ENCODE assay signal across 9 cellular contexts in the genomic region with DNA sequence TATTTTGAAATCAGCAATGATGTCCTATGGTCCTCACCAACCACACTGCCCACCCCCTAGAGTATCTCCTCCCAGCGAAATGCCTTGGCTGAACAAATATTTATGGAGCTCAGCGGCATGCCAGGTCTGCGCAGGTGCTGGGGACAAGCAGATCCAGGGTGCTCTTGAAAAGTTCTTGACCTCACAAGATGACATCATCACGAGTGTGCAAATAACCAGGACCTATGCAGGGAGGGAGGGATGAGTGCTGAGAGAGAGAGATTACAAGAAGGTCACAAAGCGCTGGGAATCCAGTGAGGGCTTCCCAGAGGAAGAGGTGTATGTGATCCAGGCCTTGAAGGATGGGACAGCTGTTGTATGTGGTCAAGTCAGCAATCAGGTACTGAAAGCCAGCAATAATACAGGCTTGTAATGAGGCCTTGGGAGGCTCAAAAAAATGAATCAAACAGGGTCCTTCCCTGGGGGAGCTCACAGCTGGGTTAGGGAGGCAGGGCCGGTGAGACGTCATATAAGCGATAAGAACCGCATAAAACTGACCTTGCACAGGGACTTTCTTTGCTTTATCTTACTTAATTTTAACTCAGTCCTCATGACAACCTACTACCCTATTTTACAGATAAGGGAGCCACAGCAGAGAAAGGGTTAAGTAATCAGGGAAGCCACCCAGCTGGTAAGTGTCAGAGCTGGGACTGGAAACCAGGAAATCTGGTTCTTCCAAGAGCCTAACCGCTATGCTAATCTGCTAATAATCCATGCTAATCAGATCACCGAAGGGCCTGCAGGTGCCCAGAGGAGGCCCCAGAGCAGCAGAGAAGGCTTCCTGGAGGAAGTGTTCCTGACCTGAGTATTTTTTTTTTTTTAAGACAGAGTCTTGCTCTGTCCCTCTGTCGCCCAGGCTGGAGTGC. TPM values are rescaled to one million over a fixed set of nuclear protein-coding genes. Genes with fewer than 3 reads are reported as not detected.
A peak's percentile ranks its signal among the peaks of the same experiment; 100 is the strongest.
DNase-seq lines count a peak whose midpoint lies in the region; ATAC-seq and TF ChIP-seq lines count a peak whose summit lies in the region.
"Had no signal": no experiment of that assay in that cellular context is flagged by ENCODE, and none has a peak within 500 bp of the region (broad histone marks: within the 10 kb centered on the region; RNA-seq: fewer than 3 reads in every experiment).

No MANE protein-coding gene starts in this region.

- no peak for ATAC-seq in activated CD8-positive, alpha-beta T cell treated with anti-CD3 and anti-CD28 coated beads, Interleukin-2, amount 10 ng/mL, durations not matched to agents 7 days and 5 days
- peak; percentile 13 for ATAC-seq in lung (ENCODE audit: insufficient read depth, low FRiP score)
- ATAC-seq in HG03045 (IDR thresholded peaks at IDR 0.05; ENCODE audit: unreplicated experiment), result no peak

- TF ChIP-seq CTCF in CD14-positive monocyte (IDR thresholded peaks at IDR 0.05) (no peak), lung (IDR thresholded peaks at IDR 0.05; ENCODE audit: control extremely low read depth, extremely low read depth) (no peak)

- POLR2A ChIA-PET in activated CD8-positive, alpha-beta T cell treated with anti-CD3 and anti-CD28 coated beads, Interleukin-2, amount 10 ng/mL, durations not matched to agents 7 days and 5 days (lab: Charles Lee), result interaction anchor here (1.1 kb wide), 1 partner anchor 9 kb away, joined by 4 read pairs; no protein-coding TSS in a partner anchor

- no peaks in the 10 kb centered on the region for H3K27me3 ChIP-seq in lung (ENCODE audit: control insufficient read depth, insufficient read depth)
- H3K27me3 ChIP-seq: SJSA1 had no signal

- no peak overlapping the region for H3K4me3 ChIP-seq in lung
- H3K4me3 ChIP-seq: SJSA1 had no signal

- H3K27ac Mint-ChIP-seq in CD14-positive monocyte, result peak overlapping the region; percentile 87 to 97 (median 91)
- peak overlapping the region; percentile 73 for H3K27ac Mint-ChIP-seq in activated CD8-positive, alpha-beta T cell treated with anti-CD3 and anti-CD28 coated beads, Interleukin-2, amount 10 ng/mL, durations not matched to agents 7 days and 5 days
- H3K27ac Mint-ChIP-seq in activated naive CD4-positive, alpha-beta T cell treated with anti-CD3 and anti-CD28 coated beads, Interleukin-2, amount 10 ng/mL, durations not matched to agents 7 days and 5 days, result no peak overlapping the region

- H3K4me3 Mint-ChIP-seq in CD14-positive monocyte, result peak overlapping the region; percentile 64 to 83
- H3K4me3 Mint-ChIP-seq in activated CD8-positive, alpha-beta T cell treated with anti-CD3 and anti-CD28 coated beads, Interleukin-2, amount 10 ng/mL, durations not matched to agents 7 days and 5 days, result no peak overlapping the region
- H3K4me3 Mint-ChIP-seq in activated naive CD4-positive, alpha-beta T cell treated with anti-CD3 and anti-CD28 coated beads, Interleukin-2, amount 10 ng/mL, durations not matched to agents 7 days and 5 days, result no peak overlapping the region

- H3K36me3 ChIP-seq in lung (ENCODE audit: control insufficient read depth in 2 of 2, insufficient read depth in 2 of 2, low read length in 2 of 2), result no peaks in the 10 kb centered on the region
- H3K36me3 ChIP-seq: SJSA1 had no signal

- peak overlapping the region in 1 of 2 donors; percentile 90 for H3K27ac ChIP-seq in lung (ENCODE audit: low read depth in 1 of 2, low read length in 1 of 2)
- H3K27ac ChIP-seq: SJSA1 had no signal

- intact Hi-C loops in CD14-positive monocyte (cut with micrococcal nuclease), result loop anchor here in 1 of 2 donors (5.0 kb wide), 1 partner anchor 39 kb away; no protein-coding TSS in a partner anchor

- CTCF ChIA-PET in activated CD8-positive, alpha-beta T cell treated with anti-CD3 and anti-CD28 coated beads, Interleukin-2, amount 10 ng/mL, durations not matched to agents 7 days and 5 days (lab: Charles Lee), result interaction anchor here (1.8 to 7.8 kb wide), 3 partner anchors 8 to 42 kb away, joined by 10 to 110 read pairs (median 53); a partner anchor contains a TSS
- CTCF ChIA-PET in activated naive CD4-positive, alpha-beta T cell treated with anti-CD3 and anti-CD28 coated beads, Interleukin-2, amount 10 ng/mL, durations not matched to agents 7 days and 5 days (lab: Charles Lee), result interaction anchor here (0.7 to 7.2 kb wide), 3 partner anchors 40 to 1847 kb away, joined by 3 to 57 read pairs (median 5); no protein-coding TSS in a partner anchor

- H3K36me3 Mint-ChIP-seq in CD14-positive monocyte, result peaks cover 33 to 68% of the 10 kb centered on the region in 2 donors
- H3K36me3 Mint-ChIP-seq in activated CD8-positive, alpha-beta T cell treated with anti-CD3 and anti-CD28 coated beads, Interleukin-2, amount 10 ng/mL, durations not matched to agents 7 days and 5 days (ENCODE audit: low read depth), result peaks cover 32% of the 10 kb centered on the region
- no peaks in the 10 kb centered on the region for H3K36me3 Mint-ChIP-seq in activated naive CD4-positive, alpha-beta T cell treated with anti-CD3 and anti-CD28 coated beads, Interleukin-2, amount 10 ng/mL, durations not matched to agents 7 days and 5 days

- H3K4me1 ChIP-seq in lung (ENCODE audit: control insufficient read depth in 2 of 2, insufficient read depth in 2 of 2, low read length in 2 of 2), result peaks cover 16 to 83% of the 10 kb centered on the region in 2 donors
- H3K4me1 ChIP-seq: SJSA1 had no signal

- H3K9me3 Mint-ChIP-seq in CD14-positive monocyte, result no peaks in the 10 kb centered on the region
- H3K9me3 Mint-ChIP-seq in activated CD8-positive, alpha-beta T cell treated with anti-CD3 and anti-CD28 coated beads, Interleukin-2, amount 10 ng/mL, durations not matched to agents 7 days and 5 days (ENCODE audit: insufficient read depth), result no peaks in the 10 kb centered on the region
- no peaks in the 10 kb centered on the region for H3K9me3 Mint-ChIP-seq in activated naive CD4-positive, alpha-beta T cell treated with anti-CD3 and anti-CD28 coated beads, Interleukin-2, amount 10 ng/mL, durations not matched to agents 7 days and 5 days

- DNase-seq in CD14-positive monocyte (ENCODE audit: low spot score) (no peak), Kasumi-1 (lab: John Stamatoyannopoulos, UW) (peak; percentile 57 to 66), lung (ENCODE audit: low spot score) (peak; percentile 87), HPDE6-E6E7 (ENCODE audit: extremely low spot score) (no peak), activated T-cell treated with anti-CD3 and anti-CD28 coated beads for 4 hours (no peak)
- no peak for DNase-seq in activated CD8-positive, alpha-beta T cell treated with anti-CD3 and anti-CD28 coated beads, Interleukin-2, amount 10 ng/mL, durations not matched to agents 7 days and 5 days
- no peak for DNase-seq in activated naive CD4-positive, alpha-beta T cell treated with anti-CD3 and anti-CD28 coated beads, Interleukin-2, amount 10 ng/mL, durations not matched to agents 7 days and 5 days

- H3K9me3 ChIP-seq in lung (ENCODE audit: control insufficient read depth in 2 of 2, insufficient read depth in 1 of 2, low read length in 1 of 2), result no peaks in the 10 kb centered on the region
- H3K9me3 ChIP-seq: SJSA1 had no signal

- no peaks in the 10 kb centered on the region for H3K27me3 Mint-ChIP-seq in CD14-positive monocyte (ENCODE audit: low read depth in 3 of 3)
- H3K27me3 Mint-ChIP-seq in activated CD8-positive, alpha-beta T cell treated with anti-CD3 and anti-CD28 coated beads, Interleukin-2, amount 10 ng/mL, durations not matched to agents 7 days and 5 days (ENCODE audit: low read depth), result no peaks in the 10 kb centered on the region
- H3K27me3 Mint-ChIP-seq in activated naive CD4-positive, alpha-beta T cell treated with anti-CD3 and anti-CD28 coated beads, Interleukin-2, amount 10 ng/mL, durations not matched to agents 7 days and 5 days, result no peaks in the 10 kb centered on the region

- 37 to 40% methylated on average over 12 of the region's 12 CpGs for WGBS in lung, 2 donors

- H3K4me1 Mint-ChIP-seq in CD14-positive monocyte, result peaks cover 100% of the 10 kb centered on the region
- H3K4me1 Mint-ChIP-seq in activated CD8-positive, alpha-beta T cell treated with anti-CD3 and anti-CD28 coated beads, Interleukin-2, amount 10 ng/mL, durations not matched to agents 7 days and 5 days (ENCODE audit: low read depth), result peaks cover 99% of the 10 kb centered on the region
- peaks cover 79% of the 10 kb centered on the region for H3K4me1 Mint-ChIP-seq in activated naive CD4-positive, alpha-beta T cell treated with anti-CD3 and anti-CD28 coated beads, Interleukin-2, amount 10 ng/mL, durations not matched to agents 7 days and 5 days

RNA-seq across cellular contexts. Expression of a gene that starts 8.2 kb away (rescaled TPM):
- 10 to 100 TPM; 52.6 to 66.5 TPM for polyA plus RNA-seq in CD14-positive monocyte
- total RNA-seq in activated CD8-positive, alpha-beta T cell treated with anti-CD3 and anti-CD28 coated beads, Interleukin-2, amount 10 ng/mL, durations not matched to agents 7 days and 5 days, result 10 to 100 TPM; 69.4 to 82.6 TPM
- 100 to 1,000 TPM in 1 of 2 donors, 10 to 100 TPM in 1; 64.4 to 145 TPM for total RNA-seq in lung
- 10 to 100 TPM; 39.8 to 46.0 TPM for polyA plus RNA-seq in lung

RNA-seq across cellular contexts. Expression of a gene that starts 56.1 kb away (rescaled TPM):
- polyA plus RNA-seq in CD14-positive monocyte, result 1,000 to 10,000 TPM; 1,448 to 1,563 TPM
- 1,000 to 10,000 TPM; 2,820 to 2,871 TPM for total RNA-seq in activated CD8-positive, alpha-beta T cell treated with anti-CD3 and anti-CD28 coated beads, Interleukin-2, amount 10 ng/mL, durations not matched to agents 7 days and 5 days
- total RNA-seq in lung, result 1,000 to 10,000 TPM; 1,036 to 2,104 TPM
- polyA plus RNA-seq in lung, result 1,000 to 10,000 TPM; 2,193 to 2,813 TPM

Comparison
In these comparisons a context has a peak if more than half of its experiments do, and no peak if none do; other contexts are left out.
1. DNase-seq: peak in Kasumi-1 (2 of 2) and lung (single experiment); none in CD14-positive monocyte (single experiment), activated CD8-positive, alpha-beta T cell treated with anti-CD3 and anti-CD28 coated beads, Interleukin-2, amount 10 ng/mL, durations not matched to agents 7 days and 5 days (single experiment), HPDE6-E6E7 (single experiment), activated T-cell treated with anti-CD3 and anti-CD28 coated beads for 4 hours (single experiment) and activated naive CD4-positive, alpha-beta T cell treated with anti-CD3 and anti-CD28 coated beads, Interleukin-2, amount 10 ng/mL, durations not matched to agents 7 days and 5 days (single experiment).
2. H3K4me3 Mint-ChIP-seq: peak in CD14-positive monocyte (2 of 2); none in activated CD8-positive, alpha-beta T cell treated with anti-CD3 and anti-CD28 coated beads, Interleukin-2, amount 10 ng/mL, durations not matched to agents 7 days and 5 days (single experiment) and activated naive CD4-positive, alpha-beta T cell treated with anti-CD3 and anti-CD28 coated beads, Interleukin-2, amount 10 ng/mL, durations not matched to agents 7 days and 5 days (single experiment).